In the genomic region with DNA sequence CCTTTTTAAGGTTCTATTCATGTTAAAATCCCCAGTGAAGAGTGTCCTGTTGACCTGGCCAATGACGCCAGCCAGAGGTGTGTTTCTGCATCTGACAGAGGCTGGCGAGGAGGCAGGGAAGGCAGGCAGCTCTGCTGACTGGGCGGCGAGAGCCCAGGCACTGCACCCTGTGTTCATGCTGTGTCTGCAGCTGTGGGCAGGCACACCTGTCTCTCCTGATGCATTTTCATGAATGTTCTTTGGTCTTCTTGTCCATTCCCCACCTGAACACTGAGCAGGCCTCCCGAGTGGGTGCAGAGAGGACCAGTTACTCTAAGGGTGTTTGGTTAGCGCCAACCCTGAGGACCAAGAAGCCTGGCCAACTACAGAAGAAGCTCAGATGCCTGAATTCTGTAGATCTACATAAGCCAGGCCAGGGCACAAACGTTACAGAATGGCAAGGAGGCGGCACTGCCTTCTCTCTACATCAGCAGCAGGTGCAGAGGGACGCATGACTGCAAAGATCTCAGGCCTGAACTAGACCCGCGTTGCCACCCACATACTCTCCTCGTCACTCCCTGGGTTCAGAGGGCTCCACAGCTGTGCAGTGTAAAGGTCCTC, we compare ENCODE assay signal across 24 cellular contexts.
"Had no signal": no experiment of that assay in that cellular context is flagged by ENCODE, and none has a peak within 500 bp of the region (broad histone marks: within the 10 kb centered on the region; RNA-seq: fewer than 3 reads in every experiment).

No MANE protein-coding gene starts in this region.

- H3K4me3 ChIP-seq: coronary artery, dorsolateral prefrontal cortex, gastrocnemius medialis, hepatocyte, pancreas, psoas muscle, sigmoid colon, vagina had no signal

- H3K27ac ChIP-seq: coronary artery, dorsolateral prefrontal cortex, gastrocnemius medialis, hepatocyte, pancreas, psoas muscle, sigmoid colon, vagina, VCaP had no signal

- H2AFZ ChIP-seq: hepatocyte had no signal

- H3K4me2 ChIP-seq: hepatocyte had no signal

- H3K27me3 ChIP-seq: dorsolateral prefrontal cortex, hepatocyte, pancreas, sigmoid colon, vagina had no signal

- ATAC-seq: activated CD8-positive, alpha-beta memory T cell treated with anti-CD3 and anti-CD28 coated beads, Interleukin-2, amount 10 ng/mL, durations not matched to agents 7 days and 5 days; gastrocnemius medialis; left ventricle myocardium superior; pancreas; psoas muscle; stimulated activated effector memory CD8-positive, alpha-beta T cell treated with anti-CD3 and anti-CD28 coated beads, Interleukin-12 subunit alpha, Interleukin-12 subunit beta, amount 100 ng/mL, for 72 hours; stimulated activated naive CD8-positive, alpha-beta T cell treated with anti-CD3 and anti-CD28 coated beads, Interleukin-15, amount 100 ng/mL, for 72 hours had no signal

- H3K4me1 ChIP-seq: gastrocnemius medialis, pancreas, psoas muscle, sigmoid colon had no signal

- H3K9me3 ChIP-seq: gastrocnemius medialis, pancreas, psoas muscle, vagina had no signal

- DNase-seq: activated CD4-positive, alpha-beta memory T cell treated with anti-CD3 and anti-CD28 coated beads, Interleukin-2, amount 10 ng/mL, durations not matched to agents 7 days and 5 days; activated CD4-positive, alpha-beta T cell treated with anti-CD3 and anti-CD28 coated beads, Interleukin-2, amount 10 ng/mL, durations not matched to agents 7 days and 5 days; activated CD8-positive, alpha-beta memory T cell treated with anti-CD3 and anti-CD28 coated beads, Interleukin-2, amount 10 ng/mL, durations not matched to agents 7 days and 5 days; activated naive CD4-positive, alpha-beta T cell treated with Interleukin-2 at 50 U/mL for 16 hours; activated T-cell treated with anti-CD3 and anti-CD28 coated beads, Interleukin-2, amount 50 U/mL, for 48 hours; anterior cingulate cortex; dorsolateral prefrontal cortex; effector memory CD4-positive, alpha-beta T cell; gastrocnemius medialis; glutamatergic neuron; islet precursor cell; left ventricle myocardium superior; pancreas; psoas muscle; sigmoid colon; small intestine; stimulated activated CD4-positive, alpha-beta T cell treated with anti-CD3 and anti-CD28 coated beads, Interleukin-4, amount 100 ng/mL, for 24 hours; stimulated activated naive CD8-positive, alpha-beta T cell treated with anti-CD3 and anti-CD28 coated beads, Interleukin-15, amount 100 ng/mL, for 72 hours; substantia nigra had no signal

- H3K36me3 ChIP-seq: gastrocnemius medialis, pancreas, sigmoid colon, vagina had no signal
